8 cellular contexts compared by ENCODE assay signal in the genomic region with DNA sequence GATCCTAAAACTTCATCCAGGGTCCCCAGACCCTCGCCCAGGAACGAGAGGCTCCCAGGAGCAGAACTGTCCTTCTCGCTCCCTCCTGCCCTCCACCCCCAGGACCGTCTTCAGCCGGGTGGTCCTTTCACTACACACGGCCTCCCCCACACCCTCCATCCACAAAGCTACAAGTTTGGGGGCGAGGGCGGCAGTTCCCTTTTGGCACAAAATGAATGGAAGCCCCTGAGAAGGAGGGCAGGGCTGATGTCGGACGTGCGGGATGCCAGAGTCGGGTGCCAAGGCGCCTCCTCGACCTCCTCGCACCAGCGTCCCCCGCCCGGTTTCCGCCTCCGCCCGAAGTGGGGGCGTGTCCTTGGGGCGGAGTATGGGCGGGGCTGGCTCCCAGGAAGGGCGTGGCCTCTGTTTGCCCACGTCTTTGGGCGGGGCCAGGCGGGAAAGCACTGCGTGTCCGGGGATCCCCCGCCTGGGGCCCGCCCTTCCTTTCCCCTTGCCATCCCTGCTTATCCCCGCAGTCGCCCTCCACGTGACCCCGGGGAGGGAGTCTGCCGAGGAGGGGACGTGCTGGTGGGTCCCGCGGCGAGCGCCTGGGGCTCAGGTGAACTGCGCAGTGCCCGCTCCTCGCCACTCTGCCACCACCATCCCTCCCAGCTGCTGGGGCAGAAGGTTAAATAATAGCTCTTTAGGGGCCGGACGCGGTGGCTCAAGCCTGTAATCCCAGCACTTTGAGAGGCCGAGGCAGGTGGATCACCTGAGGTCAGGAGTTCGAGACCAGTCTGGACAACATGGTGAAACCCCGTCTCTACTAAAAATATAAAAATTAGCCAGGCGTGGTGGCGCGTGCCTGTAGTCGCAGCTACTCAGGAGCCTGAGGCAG. TPM values are rescaled to one million over a fixed set of nuclear protein-coding genes. Genes with fewer than 3 reads are reported as not detected.
A peak's percentile ranks its signal among the peaks of the same experiment; 100 is the strongest.
DNase-seq lines count a peak whose midpoint lies in the region; ATAC-seq, FAIRE-seq and TF ChIP-seq lines count a peak whose summit lies in the region.

No MANE protein-coding gene starts in this region.

- TF ChIP-seq EP300 in HepG2 (IDR thresholded peaks at IDR 0.05; ENCODE audit: low read depth in 2 of 2, low read length in 2 of 2) = no peak
- TF ChIP-seq EP300 in HepG2 (CRISPR knock-in tag; IDR thresholded peaks at IDR 0.05; ENCODE audit: borderline replicate concordance) = no peak

- peak overlapping the region; percentile 48 for H3K9ac ChIP-seq in HepG2 (ENCODE audit: insufficient read depth, low read depth, low read length)

- peak overlapping the region; percentile 95 to 96 for H3K27ac ChIP-seq in coronary artery
- peak overlapping the region; percentile 38 for H3K27ac ChIP-seq in HepG2 (ENCODE audit: extremely low read length, insufficient read depth, low read length)

- no peaks in the 10 kb centered on the region for H3K9me3 ChIP-seq in HepG2 (ENCODE audit: low read length)

- no peaks in the 10 kb centered on the region for H4K20me1 ChIP-seq in HepG2 (ENCODE audit: insufficient read depth, low read length)

- intact Hi-C loops in HepG2 (cut with micrococcal nuclease; ENCODE audit: unreplicated experiment) = no loop called here

- CTCF ChIA-PET in BJ (lab: Yijun Ruan, JAX) = interaction anchor here (1.2 to 6.9 kb wide), 4 partner anchors 11 to 115 kb away, joined by 3 to 70 read pairs (median 42); a partner anchor contains a TSS
- CTCF ChIA-PET in HepG2 (lab: Yijun Ruan, JAX; ENCODE audit: low intra/inter-chr PET ratio, low total read pairs) = interaction anchor here (1.2 to 1.4 kb wide), 2 partner anchors 11 to 116 kb away, joined by 3 to 9 read pairs; no protein-coding TSS in a partner anchor

- H3K4me2 ChIP-seq in HepG2 (ENCODE audit: low read depth, low read length) = peak overlapping the region; percentile 78

- H3K27me3 ChIP-seq in BJ (ENCODE audit: control insufficient read depth, insufficient read depth, low read length) = no peaks in the 10 kb centered on the region
- no peaks in the 10 kb centered on the region; a peak in 1 of 5 replicates for H3K27me3 ChIP-seq in HepG2 (ENCODE audit: control insufficient read depth in 1 of 2, insufficient read depth in 2 of 2, low read length in 2 of 2)

- DNase-seq in BJ (ENCODE audit: low read depth) (no peak), NCI-H748 (lab: John Stamatoyannopoulos, UW; ENCODE audit: unreplicated experiment) (peak; percentile 90), coronary artery (ENCODE audit: low spot score) (peak; percentile 97), HepG2 (ENCODE audit: low spot score) (peak; percentile 80)
- DNase-seq in activated CD4-positive, alpha-beta T cell treated with anti-CD3 and anti-CD28 coated beads, Interleukin-2, amount 50 U/mL, for 1 hour = peak; percentile 97
- DNase-seq in stimulated activated CD4-positive, alpha-beta T cell treated with anti-CD3 and anti-CD28 coated beads, Interleukin-4, amount 100 ng/mL, for 24 hours = peak; percentile 95

- peaks cover 39% of the 10 kb centered on the region for H3K4me1 ChIP-seq in HepG2 (ENCODE audit: insufficient read depth, low read length)

- no TSS peak for BruUV-seq in HepG2 (replicated peaks; lab: Mats Ljungman, UMichigan)

- in situ Hi-C loops in HepG2 (cut with HindIII; ENCODE audit: extremely low pct_ligation_motif_present, low pct_unique_long_range_greater_than_20kb) = no loop called here

- no peaks in the 10 kb centered on the region for H3K79me2 ChIP-seq in HepG2 (ENCODE audit: insufficient read depth, low read length)

- TF ChIP-seq CTCF in BJ (IDR thresholded peaks at IDR 0.05; ENCODE audit: insufficient read depth, low read depth, low read length) (no peak), coronary artery (IDR thresholded peaks at IDR 0.05) (no peak), HepG2 (CRISPR knock-in tag; IDR thresholded peaks at IDR 0.05) (no peak; the same call in 1 of the 2 replicates)

- H3K4me3 ChIP-seq in BJ (ENCODE audit: low read depth, low read length) (peak overlapping the region; percentile 57), coronary artery (peak overlapping the region; percentile 84), HepG2 (replicated peaks in 1 of 3; ENCODE audit: insufficient read depth in 1 of 3, low read depth in 2 of 3, low read length in 3 of 3) (peak overlapping the region; percentile 58 to 73 (median 63); a peak in 5 of 6 replicates)

- no peak for FAIRE-seq in HepG2 (lab: Jason Lieb, UNC)

- WGBS in HepG2 (ENCODE audit: low lambda C conversion rate) = 36% methylated on average over 21 of the region's 55 CpGs

- no peak overlapping the region for H2AFZ ChIP-seq in HepG2 (ENCODE audit: low read length)

- peak; percentile 15 to 77; a peak in 2 of 4 replicates for TF ChIP-seq POLR2A in HepG2 (IDR thresholded peaks at IDR 0.05; ENCODE audit: insufficient read depth in 1 of 2, low read depth in 2 of 2, low read length in 2 of 2)

- POLR2A ChIA-PET in BJ (lab: Charles Lee) (interaction anchor here (0.5 kb wide), 1 partner anchor 15 kb away, joined by 19 read pairs; a partner anchor contains a TSS), HepG2 (lab: Yijun Ruan, JAX) (interaction anchor here (0.9 to 8.9 kb wide), 5 partner anchors 11 to 25 kb away, joined by 4 to 81 read pairs (median 4); a partner anchor contains a TSS)

- no peak for TF ChIP-seq RAD21 in HepG2 (CRISPR knock-in tag; IDR thresholded peaks at IDR 0.05)

- peaks cover 13% of the 10 kb centered on the region for H3K36me3 ChIP-seq in BJ (ENCODE audit: control insufficient read depth, insufficient read depth, low read length)
- 0 out of 5 replicates have a peak, but pooled peaks cover 0 to 4% of the 10 kb centered on the region in 2 experiments for H3K36me3 ChIP-seq in HepG2 (replicated peaks in 1 of 2; ENCODE audit: control insufficient read depth in 1 of 2, insufficient read depth in 2 of 2, low read length in 2 of 2)

- peak; percentile 85 for ATAC-seq in GM19372 (IDR thresholded peaks at IDR 0.05; ENCODE audit: low read depth, unreplicated experiment)
- peak; percentile 71 for ATAC-seq in HG03558 (IDR thresholded peaks at IDR 0.05; ENCODE audit: extremely low read depth, unreplicated experiment)
- peak; percentile 45 for ATAC-seq in HepG2

RNA-seq across cellular contexts. Expression of a gene that starts 0.9 kb away (rescaled TPM):
- 258 and 497 TPM in 2 replicates for polyA plus RNA-seq in BJ (2011; rRNA removed)
- polyA minus RNA-seq in BJ (2011; rRNA and poly(A)+ RNA removed) = 129 and 140 TPM in 2 replicates
- total RNA-seq in HepG2 (2016; rRNA removed; fragmentation: Illumina TruSeq; extraction: Trizol) = 3.7 and 7.4 TPM in 2 replicates
- 15.2 and 15.7 TPM in 2 replicates for total RNA-seq in HepG2 (2016; cell fraction: cytosol; rRNA removed; fragmentation: Illumina TruSeq; extraction: Trizol; ENCODE audit: low read depth)
- total RNA-seq in HepG2 (2016; cell fraction: insoluble cytoplasmic fraction; rRNA removed; fragmentation: Illumina TruSeq; extraction: Trizol) = 3.7 and 8.2 TPM in 2 replicates
- total RNA-seq in HepG2 (2016; cell fraction: membrane; rRNA removed; fragmentation: Illumina TruSeq; extraction: Trizol) = 12.4 and 16.0 TPM in 2 replicates
- total RNA-seq in HepG2 (2016; cell fraction: nucleus; rRNA removed; fragmentation: Illumina TruSeq; extraction: Trizol) = 7.8 and 14.5 TPM in 2 replicates
- polyA plus RNA-seq in HepG2 (2011; rRNA removed) = 29.7 and 34.3 TPM in 2 replicates
- polyA plus RNA-seq in HepG2 (2011; cell fraction: cytosol; rRNA removed) = 17.6 and 22.8 TPM in 2 replicates
- polyA plus RNA-seq in HepG2 (2011; cell fraction: nucleus; rRNA removed) = 150 and 216 TPM in 2 replicates
- 12.1 and 14.4 TPM in 2 replicates for polyA plus RNA-seq in HepG2 (2012)
- 19.2 and 19.9 TPM in 2 replicates for polyA plus RNA-seq in HepG2 (2016; cell fraction: cytosol; fragmentation: Illumina TruSeq; extraction: Trizol; ENCODE audit: low read depth)
- polyA plus RNA-seq in HepG2 (2016; cell fraction: insoluble cytoplasmic fraction; fragmentation: Illumina TruSeq; extraction: Trizol; ENCODE audit: low read depth) = 5.8 and 5.9 TPM in 2 replicates
- 18.0 and 19.9 TPM in 2 replicates for polyA plus RNA-seq in HepG2 (2016; cell fraction: membrane; fragmentation: Illumina TruSeq; extraction: Trizol; ENCODE audit: low read depth)
- polyA plus RNA-seq in HepG2 (2016; cell fraction: nucleus; fragmentation: Illumina TruSeq; extraction: Trizol; ENCODE audit: insufficient read depth, low read depth) = 20.2 and 23.5 TPM in 2 replicates
- polyA minus RNA-seq in HepG2 (2011; rRNA and poly(A)+ RNA removed; ENCODE audit: low replicate concordance) = 2.1 and 18.1 TPM in 2 replicates
- 4.1 and 4.8 TPM in 2 replicates for polyA minus RNA-seq in HepG2 (2011; cell fraction: cytosol; rRNA and poly(A)+ RNA removed)
- 14.5 and 17.7 TPM in 2 replicates for polyA minus RNA-seq in HepG2 (2011; cell fraction: nucleus; rRNA and poly(A)+ RNA removed)

RNA-seq across cellular contexts. Expression of a gene that starts 6.1 kb away (rescaled TPM):
- polyA plus RNA-seq in BJ (2011; rRNA removed) (0.15 and 0.21 TPM in 2 replicates), HepG2 (2011; rRNA removed) (0.09 TPM in 1 of 2 replicates, not detected in the other)
- polyA minus RNA-seq in BJ (2011; rRNA and poly(A)+ RNA removed) = not detected in 2 replicates
- not detected in 2 replicates for total RNA-seq in HepG2 (2016; rRNA removed; fragmentation: Illumina TruSeq; extraction: Trizol)
- not detected in 2 replicates for total RNA-seq in HepG2 (2016; cell fraction: cytosol; rRNA removed; fragmentation: Illumina TruSeq; extraction: Trizol; ENCODE audit: low read depth)
- not detected in 2 replicates for total RNA-seq in HepG2 (2016; cell fraction: insoluble cytoplasmic fraction; rRNA removed; fragmentation: Illumina TruSeq; extraction: Trizol)
- total RNA-seq in HepG2 (2016; cell fraction: membrane; rRNA removed; fragmentation: Illumina TruSeq; extraction: Trizol) = not detected in 2 replicates
- total RNA-seq in HepG2 (2016; cell fraction: nucleus; rRNA removed; fragmentation: Illumina TruSeq; extraction: Trizol) = not detected in 2 replicates
- not detected in 2 replicates for polyA plus RNA-seq in HepG2 (2011; cell fraction: cytosol; rRNA removed)
- polyA plus RNA-seq in HepG2 (2011; cell fraction: nucleus; rRNA removed) = 0.24 TPM in 1 of 2 replicates, not detected in the other
- polyA plus RNA-seq in HepG2 (2012) = 0.29 TPM in 1 of 2 replicates, not detected in the other
- not detected in 2 replicates for polyA plus RNA-seq in HepG2 (2016; cell fraction: cytosol; fragmentation: Illumina TruSeq; extraction: Trizol; ENCODE audit: low read depth)
- polyA plus RNA-seq in HepG2 (2016; cell fraction: insoluble cytoplasmic fraction; fragmentation: Illumina TruSeq; extraction: Trizol; ENCODE audit: low read depth) = not detected in 2 replicates
- not detected in 2 replicates for polyA plus RNA-seq in HepG2 (2016; cell fraction: membrane; fragmentation: Illumina TruSeq; extraction: Trizol; ENCODE audit: low read depth)
- not detected in 2 replicates for polyA plus RNA-seq in HepG2 (2016; cell fraction: nucleus; fragmentation: Illumina TruSeq; extraction: Trizol; ENCODE audit: insufficient read depth, low read depth)
- polyA minus RNA-seq in HepG2 (2011; rRNA and poly(A)+ RNA removed; ENCODE audit: low replicate concordance) = not detected in 2 replicates
- not detected in 2 replicates for polyA minus RNA-seq in HepG2 (2011; cell fraction: cytosol; rRNA and poly(A)+ RNA removed)
- polyA minus RNA-seq in HepG2 (2011; cell fraction: nucleus; rRNA and poly(A)+ RNA removed) = not detected in 2 replicates

RNA-seq across cellular contexts. Expression of a gene that starts 13.3 kb away (rescaled TPM):
- polyA plus RNA-seq in BJ (2011; rRNA removed) = 31.1 and 63.8 TPM in 2 replicates
- polyA minus RNA-seq in BJ (2011; rRNA and poly(A)+ RNA removed) = 30.8 and 32.9 TPM in 2 replicates
- total RNA-seq in HepG2 (2016; rRNA removed; fragmentation: Illumina TruSeq; extraction: Trizol) = 13.2 and 25.6 TPM in 2 replicates
- 9.1 and 9.8 TPM in 2 replicates for total RNA-seq in HepG2 (2016; cell fraction: cytosol; rRNA removed; fragmentation: Illumina TruSeq; extraction: Trizol; ENCODE audit: low read depth)
- 10.0 and 23.4 TPM in 2 replicates for total RNA-seq in HepG2 (2016; cell fraction: insoluble cytoplasmic fraction; rRNA removed; fragmentation: Illumina TruSeq; extraction: Trizol)
- total RNA-seq in HepG2 (2016; cell fraction: membrane; rRNA removed; fragmentation: Illumina TruSeq; extraction: Trizol) = 9.8 and 11.9 TPM in 2 replicates
- total RNA-seq in HepG2 (2016; cell fraction: nucleus; rRNA removed; fragmentation: Illumina TruSeq; extraction: Trizol) = 33.1 and 33.6 TPM in 2 replicates
- 30.2 and 43.6 TPM in 2 replicates for polyA plus RNA-seq in HepG2 (2011; rRNA removed)
- polyA plus RNA-seq in HepG2 (2011; cell fraction: cytosol; rRNA removed) = 9.6 and 15.1 TPM in 2 replicates
- 256 and 293 TPM in 2 replicates for polyA plus RNA-seq in HepG2 (2011; cell fraction: nucleus; rRNA removed)
- 17.9 and 34.3 TPM in 2 replicates for polyA plus RNA-seq in HepG2 (2012)
- 5.3 and 7.5 TPM in 2 replicates for polyA plus RNA-seq in HepG2 (2016; cell fraction: cytosol; fragmentation: Illumina TruSeq; extraction: Trizol; ENCODE audit: low read depth)
- polyA plus RNA-seq in HepG2 (2016; cell fraction: insoluble cytoplasmic fraction; fragmentation: Illumina TruSeq; extraction: Trizol; ENCODE audit: low read depth) = 10.0 and 14.2 TPM in 2 replicates
- 9.0 and 9.4 TPM in 2 replicates for polyA plus RNA-seq in HepG2 (2016; cell fraction: membrane; fragmentation: Illumina TruSeq; extraction: Trizol; ENCODE audit: low read depth)
- 70.1 TPM in 2 replicates for polyA plus RNA-seq in HepG2 (2016; cell fraction: nucleus; fragmentation: Illumina TruSeq; extraction: Trizol; ENCODE audit: insufficient read depth, low read depth)
- 21.4 and 58.7 TPM in 2 replicates for polyA minus RNA-seq in HepG2 (2011; rRNA and poly(A)+ RNA removed; ENCODE audit: low replicate concordance)
- polyA minus RNA-seq in HepG2 (2011; cell fraction: cytosol; rRNA and poly(A)+ RNA removed) = 5.5 and 5.8 TPM in 2 replicates
- polyA minus RNA-seq in HepG2 (2011; cell fraction: nucleus; rRNA and poly(A)+ RNA removed) = 60.9 and 66.5 TPM in 2 replicates

RNA-seq across cellular contexts. Expression of a gene that starts 14.8 kb away (rescaled TPM):
- 136 and 199 TPM in 2 replicates for polyA plus RNA-seq in BJ (2011; rRNA removed)
- 99.3 and 128 TPM in 2 replicates for polyA minus RNA-seq in BJ (2011; rRNA and poly(A)+ RNA removed)
- 62.1 and 66.0 TPM in 2 replicates for total RNA-seq in HepG2 (2016; rRNA removed; fragmentation: Illumina TruSeq; extraction: Trizol)
- 107 and 121 TPM in 2 replicates for total RNA-seq in HepG2 (2016; cell fraction: cytosol; rRNA removed; fragmentation: Illumina TruSeq; extraction: Trizol; ENCODE audit: low read depth)
- total RNA-seq in HepG2 (2016; cell fraction: insoluble cytoplasmic fraction; rRNA removed; fragmentation: Illumina TruSeq; extraction: Trizol) = 58.2 and 62.9 TPM in 2 replicates
- 102 and 112 TPM in 2 replicates for total RNA-seq in HepG2 (2016; cell fraction: membrane; rRNA removed; fragmentation: Illumina TruSeq; extraction: Trizol)
- 30.9 and 31.6 TPM in 2 replicates for total RNA-seq in HepG2 (2016; cell fraction: nucleus; rRNA removed; fragmentation: Illumina TruSeq; extraction: Trizol)
- 42.9 and 55.3 TPM in 2 replicates for polyA plus RNA-seq in HepG2 (2011; rRNA removed)
- 42.7 and 69.1 TPM in 2 replicates for polyA plus RNA-seq in HepG2 (2011; cell fraction: cytosol; rRNA removed)
- polyA plus RNA-seq in HepG2 (2011; cell fraction: nucleus; rRNA removed) = 93.3 and 102 TPM in 2 replicates
- polyA plus RNA-seq in HepG2 (2012) = 30.4 and 30.7 TPM in 2 replicates
- polyA plus RNA-seq in HepG2 (2016; cell fraction: cytosol; fragmentation: Illumina TruSeq; extraction: Trizol; ENCODE audit: low read depth) = 106 and 128 TPM in 2 replicates
- 57.7 and 68.5 TPM in 2 replicates for polyA plus RNA-seq in HepG2 (2016; cell fraction: insoluble cytoplasmic fraction; fragmentation: Illumina TruSeq; extraction: Trizol; ENCODE audit: low read depth)
- polyA plus RNA-seq in HepG2 (2016; cell fraction: membrane; fragmentation: Illumina TruSeq; extraction: Trizol; ENCODE audit: low read depth) = 104 and 109 TPM in 2 replicates
- polyA plus RNA-seq in HepG2 (2016; cell fraction: nucleus; fragmentation: Illumina TruSeq; extraction: Trizol; ENCODE audit: insufficient read depth, low read depth) = 53.2 and 59.2 TPM in 2 replicates
- 100 and 198 TPM in 2 replicates for polyA minus RNA-seq in HepG2 (2011; rRNA and poly(A)+ RNA removed; ENCODE audit: low replicate concordance)
- polyA minus RNA-seq in HepG2 (2011; cell fraction: cytosol; rRNA and poly(A)+ RNA removed) = 30.7 and 31.3 TPM in 2 replicates
- 25.2 and 39.5 TPM in 2 replicates for polyA minus RNA-seq in HepG2 (2011; cell fraction: nucleus; rRNA and poly(A)+ RNA removed)

RNA-seq across cellular contexts. Expression of a gene that starts 15.5 kb away (rescaled TPM):
- polyA plus RNA-seq in BJ (2011; rRNA removed) (1,912 and 2,736 TPM in 2 replicates), HepG2 (2011; rRNA removed) (347 and 379 TPM in 2 replicates)
- polyA minus RNA-seq in BJ (2011; rRNA and poly(A)+ RNA removed) = 1,413 and 1,917 TPM in 2 replicates
- 383 and 458 TPM in 2 replicates for total RNA-seq in HepG2 (2016; rRNA removed; fragmentation: Illumina TruSeq; extraction: Trizol)
- total RNA-seq in HepG2 (2016; cell fraction: cytosol; rRNA removed; fragmentation: Illumina TruSeq; extraction: Trizol; ENCODE audit: low read depth) = 49.6 and 56.4 TPM in 2 replicates
- 365 and 431 TPM in 2 replicates for total RNA-seq in HepG2 (2016; cell fraction: insoluble cytoplasmic fraction; rRNA removed; fragmentation: Illumina TruSeq; extraction: Trizol)
- 92.4 and 99.4 TPM in 2 replicates for total RNA-seq in HepG2 (2016; cell fraction: membrane; rRNA removed; fragmentation: Illumina TruSeq; extraction: Trizol)
- 154 and 171 TPM in 2 replicates for total RNA-seq in HepG2 (2016; cell fraction: nucleus; rRNA removed; fragmentation: Illumina TruSeq; extraction: Trizol)
- polyA plus RNA-seq in HepG2 (2011; cell fraction: cytosol; rRNA removed) = 649 and 884 TPM in 2 replicates
- polyA plus RNA-seq in HepG2 (2011; cell fraction: nucleus; rRNA removed) = 218 and 244 TPM in 2 replicates
- polyA plus RNA-seq in HepG2 (2012) = 289 and 295 TPM in 2 replicates
- 112 and 116 TPM in 2 replicates for polyA plus RNA-seq in HepG2 (2016; cell fraction: cytosol; fragmentation: Illumina TruSeq; extraction: Trizol; ENCODE audit: low read depth)
- 879 and 1,116 TPM in 2 replicates for polyA plus RNA-seq in HepG2 (2016; cell fraction: insoluble cytoplasmic fraction; fragmentation: Illumina TruSeq; extraction: Trizol; ENCODE audit: low read depth)
- 173 and 178 TPM in 2 replicates for polyA plus RNA-seq in HepG2 (2016; cell fraction: membrane; fragmentation: Illumina TruSeq; extraction: Trizol; ENCODE audit: low read depth)
- 427 and 437 TPM in 2 replicates for polyA plus RNA-seq in HepG2 (2016; cell fraction: nucleus; fragmentation: Illumina TruSeq; extraction: Trizol; ENCODE audit: insufficient read depth, low read depth)
- 360 and 1,083 TPM in 2 replicates for polyA minus RNA-seq in HepG2 (2011; rRNA and poly(A)+ RNA removed; ENCODE audit: low replicate concordance)
- polyA minus RNA-seq in HepG2 (2011; cell fraction: cytosol; rRNA and poly(A)+ RNA removed) = 284 and 320 TPM in 2 replicates
- 153 and 218 TPM in 2 replicates for polyA minus RNA-seq in HepG2 (2011; cell fraction: nucleus; rRNA and poly(A)+ RNA removed)
